Comparison of ENCODE assay signal across 1 cellular context in genomic region chr11:34495239-34495723, GRCh38.
TF ChIP-seq lines count a peak whose summit lies in the region.

No MANE protein-coding gene starts in this region.

TF ChIP-seq in H1, 55 proteins besides CTCF, POLR2A, EP300 and RAD21:
- TF ChIP-seq SP2 (IDR thresholded peaks at IDR 0.05; ENCODE audit: low read length), result no peak
- TF ChIP-seq SIN3A (conservative IDR thresholded peaks at IDR 0.05 in 1 of 2, IDR thresholded peaks at IDR 0.05 in 1 of 2; ENCODE audit: low read depth in 1 of 2, low read length in 2 of 2), result no peak
- no peak for TF ChIP-seq CBX8 (IDR thresholded peaks at IDR 0.05; ENCODE audit: borderline replicate concordance, low read depth, low read length)
- no peak for TF ChIP-seq ZNF274 (IDR thresholded peaks at IDR 0.05; ENCODE audit: borderline replicate concordance, extremely low read depth, low read length)
- TF ChIP-seq KDM4A (IDR thresholded peaks at IDR 0.05; ENCODE audit: low read depth, low read length, severe bottlenecking), result no peak
- no peak for TF ChIP-seq MAX (IDR thresholded peaks at IDR 0.05)
- no peak for TF ChIP-seq EGR1 (IDR thresholded peaks at IDR 0.05; ENCODE audit: borderline replicate concordance, low read depth, low read length)
- TF ChIP-seq KDM1A (IDR thresholded peaks at IDR 0.05; ENCODE audit: borderline replicate concordance, low read length), result no peak
- no peak for TF ChIP-seq TAF7 (optimal IDR thresholded peaks at IDR 0.05; ENCODE audit: borderline replicate concordance, low read depth, low read length)
- no peak for TF ChIP-seq SUZ12 (IDR thresholded peaks at IDR 0.05; ENCODE audit: low read length)
- no peak for TF ChIP-seq BRCA1 (IDR thresholded peaks at IDR 0.05; ENCODE audit: low read depth, low read length)
- no peak for TF ChIP-seq SIX5 (IDR thresholded peaks at IDR 0.05; ENCODE audit: low read depth, low read length)
- no peak for TF ChIP-seq E2F6 (IDR thresholded peaks at IDR 0.05)
- TF ChIP-seq CHD7 (IDR thresholded peaks at IDR 0.05; ENCODE audit: insufficient replicate concordance, low read length), result no peak
- TF ChIP-seq CBX5 (IDR thresholded peaks at IDR 0.05; ENCODE audit: low read depth, low read length), result no peak
- no peak for TF ChIP-seq TBP (IDR thresholded peaks at IDR 0.05; ENCODE audit: low read depth, low read length)
- no peak for TF ChIP-seq NANOG (IDR thresholded peaks at IDR 0.05; ENCODE audit: insufficient read depth, low read depth, low read length, poor library complexity, severe bottlenecking)
